Comparison of ENCODE assay signal across 21 cellular contexts in genomic region chr2:75512455-75513212, GRCh38.
"Had no signal": no experiment of that assay in that cellular context is flagged by ENCODE, and none has a peak within 500 bp of the region (broad histone marks: within the 10 kb centered on the region; RNA-seq: fewer than 3 reads in every experiment).

No MANE protein-coding gene starts in this region.

- H3K4me3 ChIP-seq: dorsolateral prefrontal cortex, heart left ventricle, lung, sigmoid colon, skin epidermis, stomach, thoracic aorta had no signal

- FAIRE-seq: frontal cortex had no signal

- H3K27me3 ChIP-seq: heart left ventricle, sigmoid colon, stomach had no signal

- DNase-seq: cortex of kidney; dorsolateral prefrontal cortex; effector CD8-positive, alpha-beta T cell; heart left ventricle; hippocampal formation; left colon; left ventricle myocardium superior; mesendoderm; naive thymus-derived CD4-positive, alpha-beta T cell; nephron progenitor cell; sigmoid colon; stimulated activated CD4-positive, alpha-beta T cell treated with anti-CD3 and anti-CD28 coated beads, Interleukin-12 subunit alpha, Interleukin-12 subunit beta, amount 100 ng/mL, for 4 hours; stimulated activated naive CD4-positive, alpha-beta T cell; stomach; substantia nigra; trophoblast cell had no signal

- H3K27ac ChIP-seq: dorsolateral prefrontal cortex, heart left ventricle, sigmoid colon, skin epidermis, stomach, thoracic aorta had no signal

- H3K4me1 ChIP-seq: heart left ventricle, sigmoid colon, stomach had no signal

- ATAC-seq: esophagus mucosa; heart left ventricle; left colon; left ventricle myocardium superior; naive thymus-derived CD4-positive, alpha-beta T cell had no signal

- H3K36me3 ChIP-seq: heart left ventricle, sigmoid colon, stomach, thoracic aorta had no signal

- H3K9me3 ChIP-seq: thoracic aorta had no signal
